Comparison of ENCODE assay signal across 1 cellular context in genomic region chr4:95949136-95949765, GRCh38.
TF ChIP-seq lines count a peak whose summit lies in the region.

No MANE protein-coding gene starts in this region.

TF ChIP-seq in GM23338, 12 proteins besides CTCF, POLR2A, EP300 and RAD21 (continued from another document):
- TF ChIP-seq, protein P1, sequence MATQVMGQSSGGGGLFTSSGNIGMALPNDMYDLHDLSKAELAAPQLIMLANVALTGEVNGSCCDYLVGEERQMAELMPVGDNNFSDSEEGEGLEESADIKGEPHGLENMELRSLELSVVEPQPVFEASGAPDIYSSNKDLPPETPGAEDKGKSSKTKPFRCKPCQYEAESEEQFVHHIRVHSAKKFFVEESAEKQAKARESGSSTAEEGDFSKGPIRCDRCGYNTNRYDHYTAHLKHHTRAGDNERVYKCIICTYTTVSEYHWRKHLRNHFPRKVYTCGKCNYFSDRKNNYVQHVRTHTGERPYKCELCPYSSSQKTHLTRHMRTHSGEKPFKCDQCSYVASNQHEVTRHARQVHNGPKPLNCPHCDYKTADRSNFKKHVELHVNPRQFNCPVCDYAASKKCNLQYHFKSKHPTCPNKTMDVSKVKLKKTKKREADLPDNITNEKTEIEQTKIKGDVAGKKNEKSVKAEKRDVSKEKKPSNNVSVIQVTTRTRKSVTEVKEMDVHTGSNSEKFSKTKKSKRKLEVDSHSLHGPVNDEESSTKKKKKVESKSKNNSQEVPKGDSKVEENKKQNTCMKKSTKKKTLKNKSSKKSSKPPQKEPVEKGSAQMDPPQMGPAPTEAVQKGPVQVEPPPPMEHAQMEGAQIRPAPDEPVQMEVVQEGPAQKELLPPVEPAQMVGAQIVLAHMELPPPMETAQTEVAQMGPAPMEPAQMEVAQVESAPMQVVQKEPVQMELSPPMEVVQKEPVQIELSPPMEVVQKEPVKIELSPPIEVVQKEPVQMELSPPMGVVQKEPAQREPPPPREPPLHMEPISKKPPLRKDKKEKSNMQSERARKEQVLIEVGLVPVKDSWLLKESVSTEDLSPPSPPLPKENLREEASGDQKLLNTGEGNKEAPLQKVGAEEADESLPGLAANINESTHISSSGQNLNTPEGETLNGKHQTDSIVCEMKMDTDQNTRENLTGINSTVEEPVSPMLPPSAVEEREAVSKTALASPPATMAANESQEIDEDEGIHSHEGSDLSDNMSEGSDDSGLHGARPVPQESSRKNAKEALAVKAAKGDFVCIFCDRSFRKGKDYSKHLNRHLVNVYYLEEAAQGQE (IDR thresholded peaks at IDR 0.05; ENCODE audit: unreplicated experiment) = no peak
- TF ChIP-seq, protein P2, sequence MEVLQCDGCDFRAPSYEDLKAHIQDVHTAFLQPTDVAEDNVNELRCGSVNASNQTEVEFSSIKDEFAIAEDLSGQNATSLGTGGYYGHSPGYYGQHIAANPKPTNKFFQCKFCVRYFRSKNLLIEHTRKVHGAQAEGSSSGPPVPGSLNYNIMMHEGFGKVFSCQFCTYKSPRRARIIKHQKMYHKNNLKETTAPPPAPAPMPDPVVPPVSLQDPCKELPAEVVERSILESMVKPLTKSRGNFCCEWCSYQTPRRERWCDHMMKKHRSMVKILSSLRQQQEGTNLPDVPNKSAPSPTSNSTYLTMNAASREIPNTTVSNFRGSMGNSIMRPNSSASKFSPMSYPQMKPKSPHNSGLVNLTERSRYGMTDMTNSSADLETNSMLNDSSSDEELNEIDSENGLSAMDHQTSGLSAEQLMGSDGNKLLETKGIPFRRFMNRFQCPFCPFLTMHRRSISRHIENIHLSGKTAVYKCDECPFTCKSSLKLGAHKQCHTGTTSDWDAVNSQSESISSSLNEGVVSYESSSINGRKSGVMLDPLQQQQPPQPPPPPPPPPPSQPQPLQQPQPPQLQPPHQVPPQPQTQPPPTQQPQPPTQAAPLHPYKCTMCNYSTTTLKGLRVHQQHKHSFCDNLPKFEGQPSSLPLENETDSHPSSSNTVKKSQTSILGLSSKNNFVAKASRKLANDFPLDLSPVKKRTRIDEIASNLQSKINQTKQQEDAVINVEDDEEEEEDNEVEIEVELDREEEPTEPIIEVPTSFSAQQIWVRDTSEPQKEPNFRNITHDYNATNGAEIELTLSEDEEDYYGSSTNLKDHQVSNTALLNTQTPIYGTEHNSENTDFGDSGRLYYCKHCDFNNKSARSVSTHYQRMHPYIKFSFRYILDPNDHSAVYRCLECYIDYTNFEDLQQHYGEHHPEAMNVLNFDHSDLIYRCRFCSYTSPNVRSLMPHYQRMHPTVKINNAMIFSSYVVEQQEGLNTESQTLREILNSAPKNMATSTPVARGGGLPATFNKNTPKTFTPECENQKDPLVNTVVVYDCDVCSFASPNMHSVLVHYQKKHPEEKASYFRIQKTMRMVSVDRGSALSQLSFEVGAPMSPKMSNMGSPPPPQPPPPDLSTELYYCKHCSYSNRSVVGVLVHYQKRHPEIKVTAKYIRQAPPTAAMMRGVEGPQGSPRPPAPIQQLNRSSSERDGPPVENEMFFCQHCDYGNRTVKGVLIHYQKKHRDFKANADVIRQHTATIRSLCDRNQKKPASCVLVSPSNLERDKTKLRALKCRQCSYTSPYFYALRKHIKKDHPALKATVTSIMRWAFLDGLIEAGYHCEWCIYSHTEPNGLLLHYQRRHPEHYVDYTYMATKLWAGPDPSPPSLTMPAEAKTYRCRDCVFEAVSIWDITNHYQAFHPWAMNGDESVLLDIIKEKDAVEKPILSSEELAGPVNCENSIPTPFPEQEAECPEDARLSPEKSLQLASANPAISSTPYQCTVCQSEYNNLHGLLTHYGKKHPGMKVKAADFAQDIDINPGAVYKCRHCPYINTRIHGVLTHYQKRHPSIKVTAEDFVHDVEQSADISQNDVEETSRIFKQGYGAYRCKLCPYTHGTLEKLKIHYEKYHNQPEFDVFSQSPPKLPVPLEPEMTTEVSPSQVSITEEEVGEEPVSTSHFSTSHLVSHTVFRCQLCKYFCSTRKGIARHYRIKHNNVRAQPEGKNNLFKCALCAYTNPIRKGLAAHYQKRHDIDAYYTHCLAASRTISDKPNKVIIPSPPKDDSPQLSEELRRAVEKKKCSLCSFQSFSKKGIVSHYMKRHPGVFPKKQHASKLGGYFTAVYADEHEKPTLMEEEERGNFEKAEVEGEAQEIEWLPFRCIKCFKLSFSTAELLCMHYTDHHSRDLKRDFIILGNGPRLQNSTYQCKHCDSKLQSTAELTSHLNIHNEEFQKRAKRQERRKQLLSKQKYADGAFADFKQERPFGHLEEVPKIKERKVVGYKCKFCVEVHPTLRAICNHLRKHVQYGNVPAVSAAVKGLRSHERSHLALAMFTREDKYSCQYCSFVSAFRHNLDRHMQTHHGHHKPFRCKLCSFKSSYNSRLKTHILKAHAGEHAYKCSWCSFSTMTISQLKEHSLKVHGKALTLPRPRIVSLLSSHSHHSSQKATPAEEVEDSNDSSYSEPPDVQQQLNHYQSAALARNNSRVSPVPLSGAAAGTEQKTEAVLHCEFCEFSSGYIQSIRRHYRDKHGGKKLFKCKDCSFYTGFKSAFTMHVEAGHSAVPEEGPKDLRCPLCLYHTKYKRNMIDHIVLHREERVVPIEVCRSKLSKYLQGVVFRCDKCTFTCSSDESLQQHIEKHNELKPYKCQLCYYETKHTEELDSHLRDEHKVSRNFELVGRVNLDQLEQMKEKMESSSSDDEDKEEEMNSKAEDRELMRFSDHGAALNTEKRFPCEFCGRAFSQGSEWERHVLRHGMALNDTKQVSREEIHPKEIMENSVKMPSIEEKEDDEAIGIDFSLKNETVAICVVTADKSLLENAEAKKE (CRISPR knock-in tag; IDR thresholded peaks at IDR 0.05) = no peak
TF ChIP-seq in GM23338: peak in this region for 0.
